ENCODE assay signal across 12 cellular contexts in the genomic region with DNA sequence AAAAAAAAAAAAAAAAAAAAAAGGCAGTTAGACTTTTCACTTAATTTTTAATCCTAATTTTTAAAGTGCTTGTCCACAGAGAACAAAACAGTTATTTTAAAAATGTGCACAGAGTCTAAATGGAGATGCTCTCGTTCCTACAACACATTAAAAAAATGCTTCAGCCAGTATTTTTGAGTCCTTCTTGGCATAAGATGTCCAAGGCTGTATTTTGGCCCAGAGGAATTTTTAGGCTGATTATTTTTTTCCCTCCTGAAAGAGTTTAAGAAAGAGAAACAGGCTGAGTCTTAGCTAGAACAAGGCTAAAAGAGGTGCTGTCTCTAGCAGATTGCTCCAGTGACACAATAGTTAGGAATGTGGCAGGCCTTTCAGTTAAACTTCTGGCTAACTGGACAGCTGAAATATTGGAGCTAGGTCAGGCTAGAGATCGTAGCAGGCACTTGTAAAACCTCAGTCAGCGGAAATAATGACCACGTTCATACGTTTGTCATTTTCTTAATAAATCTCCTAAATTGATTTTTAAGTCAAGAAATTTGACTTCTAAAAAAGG.
A peak's percentile ranks its signal among the peaks of the same experiment; 100 is the strongest.
DNase-seq lines count a peak whose midpoint lies in the region; ATAC-seq, FAIRE-seq and TF ChIP-seq lines count a peak whose summit lies in the region.
"Had no signal": no experiment of that assay in that cellular context is flagged by ENCODE, and none has a peak within 500 bp of the region (broad histone marks: within the 10 kb centered on the region; RNA-seq: fewer than 3 reads in every experiment).

No MANE protein-coding gene starts in this region.

- H3K27me3 ChIP-seq in MG63: no peaks in the 10 kb centered on the region
- H3K27me3 ChIP-seq: Peyer's patch, tibial nerve had no signal

- no peak for TF ChIP-seq CTCF in A549 (IDR thresholded peaks at IDR 0.05)
- TF ChIP-seq CTCF in epithelial cell of proximal tubule (conservative IDR thresholded peaks at IDR 0.05; ENCODE audit: low read depth, low read length): no peak

- POLR2A ChIA-PET in A549 (lab: Yijun Ruan, JAX): no interaction called here

- H3K36me3 ChIP-seq in MG63 (no peaks in the 10 kb centered on the region), mesodermal cell (ENCODE audit: control insufficient read depth, insufficient read depth, low read length) (no peaks in the 10 kb centered on the region)
- H3K36me3 ChIP-seq: Peyer's patch, tibial nerve had no signal

- no peak for TF ChIP-seq RAD21 in A549 (conservative IDR thresholded peaks at IDR 0.05 in 1 of 2, IDR thresholded peaks at IDR 0.05 in 1 of 2)

- H3K4me3 ChIP-seq in A549: no peak overlapping the region
- H3K4me3 ChIP-seq in MG63: no peak overlapping the region
- no peak overlapping the region for H3K4me3 ChIP-seq in epithelial cell of proximal tubule (ENCODE audit: low read depth, low read length)
- H3K4me3 ChIP-seq in mesodermal cell (ENCODE audit: extremely low read depth, insufficient read depth, low read length, poor library complexity, severe bottlenecking): no peak overlapping the region
- H3K4me3 ChIP-seq: Peyer's patch, tibial nerve had no signal

- H3K4me2 ChIP-seq in A549: peak overlapping the region; percentile 30; the same call in 2 of the 3 replicates

- CTCF ChIA-PET in A549 (lab: Yijun Ruan, JAX): interaction anchor here (0.6 to 1.2 kb wide), 2 partner anchors 14 to 923 kb away, joined by 3 read pairs; no protein-coding TSS in a partner anchor

- no peak overlapping the region for H3K27ac ChIP-seq in A549
- H3K27ac ChIP-seq in mesodermal cell (ENCODE audit: low read depth, low read length, severe bottlenecking): peak overlapping the region; percentile 97
- H3K27ac ChIP-seq: Peyer's patch had no signal

- H3K4me1 ChIP-seq in A549 (peaks cover 11% of the 10 kb centered on the region; the same call in 1 of the 3 replicates), mesodermal cell (ENCODE audit: control insufficient read depth, insufficient read depth, low read length, poor library complexity, severe bottlenecking) (peaks cover 23% of the 10 kb centered on the region)
- H3K4me1 ChIP-seq: Peyer's patch had no signal

- H3K9me3 ChIP-seq in A549: no peaks in the 10 kb centered on the region
- H3K9me3 ChIP-seq in MG63: no peaks in the 10 kb centered on the region
- no peaks in the 10 kb centered on the region for H3K9me3 ChIP-seq in mesodermal cell (ENCODE audit: control insufficient read depth, low read length)
- H3K9me3 ChIP-seq: Peyer's patch, tibial nerve had no signal

- ATAC-seq in A549 (peak in 1 of 2 experiments; percentile 85; a peak in 4 of 6 replicates), GM18870 (IDR thresholded peaks at IDR 0.05; ENCODE audit: unreplicated experiment) (no peak), GM18867 (IDR thresholded peaks at IDR 0.05; ENCODE audit: unreplicated experiment) (no peak), HG02642 (IDR thresholded peaks at IDR 0.05; ENCODE audit: poor library complexity, unreplicated experiment) (no peak)
- ATAC-seq: esophagus mucosa had no signal

- DNase-seq in A549 (ENCODE audit: low read depth in 1 of 2, low spot score in 1 of 2) (peak in 1 of 2 experiments; percentile 18), MG63 (peak; percentile 36), epithelial cell of proximal tubule (ENCODE audit: low read depth) (peak; percentile 45)
- no peak for DNase-seq in activated T-cell treated with anti-CD3 and anti-CD28 coated beads, Interleukin-2, amount 50 U/mL, for 1 hour
- DNase-seq: Peyer's patch had no signal

- WGBS in A549 (ENCODE audit: missing lambda C conversion rate): 50% methylated on average over 5 of the region's 5 CpGs
- WGBS in mesodermal cell (ENCODE audit: insufficient coverage in 2 of 2), 2 experiments: 15% methylated on average over 2 of the region's 5 CpGs; no CpG with 5 or more reads in 1 of the 2 experiments

- TF ChIP-seq POLR2A in A549 (IDR thresholded peaks at IDR 0.05; ENCODE audit: low read length): no peak

- FAIRE-seq in A549 (lab: Jason Lieb, UNC): peak; percentile 28
- FAIRE-seq: GM12892 had no signal

- TF ChIP-seq EP300 in A549 (IDR thresholded peaks at IDR 0.05): no peak

TF ChIP-seq in A549, 52 proteins besides CTCF, POLR2A, EP300 and RAD21:
- no peak for TF ChIP-seq ATOH8 (CRISPR knock-in tag; IDR thresholded peaks at IDR 0.05; ENCODE audit: low read depth)
- TF ChIP-seq HEYL (CRISPR knock-in tag; IDR thresholded peaks at IDR 0.05): no peak
- TF ChIP-seq CEBPB (IDR thresholded peaks at IDR 0.05): no peak
- TF ChIP-seq BHLHE40 (IDR thresholded peaks at IDR 0.05; ENCODE audit: low read depth, low read length): no peak
- no peak for TF ChIP-seq ZFP36 (IDR thresholded peaks at IDR 0.05; ENCODE audit: borderline replicate concordance, partially characterized antibody)
- no peak for TF ChIP-seq ELK1 (IDR thresholded peaks at IDR 0.05; ENCODE audit: low read depth, low read length)
- no peak for TF ChIP-seq KDM1A (IDR thresholded peaks at IDR 0.05; ENCODE audit: low read depth)
- TF ChIP-seq, protein P1, sequence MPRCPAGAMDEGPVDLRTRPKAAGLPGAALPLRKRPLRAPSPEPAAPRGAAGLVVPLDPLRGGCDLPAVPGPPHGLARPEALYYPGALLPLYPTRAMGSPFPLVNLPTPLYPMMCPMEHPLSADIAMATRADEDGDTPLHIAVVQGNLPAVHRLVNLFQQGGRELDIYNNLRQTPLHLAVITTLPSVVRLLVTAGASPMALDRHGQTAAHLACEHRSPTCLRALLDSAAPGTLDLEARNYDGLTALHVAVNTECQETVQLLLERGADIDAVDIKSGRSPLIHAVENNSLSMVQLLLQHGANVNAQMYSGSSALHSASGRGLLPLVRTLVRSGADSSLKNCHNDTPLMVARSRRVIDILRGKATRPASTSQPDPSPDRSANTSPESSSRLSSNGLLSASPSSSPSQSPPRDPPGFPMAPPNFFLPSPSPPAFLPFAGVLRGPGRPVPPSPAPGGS (IDR thresholded peaks at IDR 0.05): no peak
- TF ChIP-seq HDAC2 (IDR thresholded peaks at IDR 0.05): no peak
- TF ChIP-seq RNF2 (IDR thresholded peaks at IDR 0.05; ENCODE audit: borderline replicate concordance, low read depth): no peak
- no peak for TF ChIP-seq CHD2 (IDR thresholded peaks at IDR 0.05; ENCODE audit: low read length, partially characterized antibody)
- no peak for TF ChIP-seq NR3C1 (IDR thresholded peaks at IDR 0.05)
- TF ChIP-seq ZC3H11A (IDR thresholded peaks at IDR 0.05): no peak
- no peak for TF ChIP-seq KDM5A (IDR thresholded peaks at IDR 0.05)
- TF ChIP-seq E2F6 (IDR thresholded peaks at IDR 0.05; ENCODE audit: borderline replicate concordance, low read depth): no peak
- TF ChIP-seq, protein P2, sequence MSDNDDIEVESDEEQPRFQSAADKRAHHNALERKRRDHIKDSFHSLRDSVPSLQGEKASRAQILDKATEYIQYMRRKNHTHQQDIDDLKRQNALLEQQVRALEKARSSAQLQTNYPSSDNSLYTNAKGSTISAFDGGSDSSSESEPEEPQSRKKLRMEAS (IDR thresholded peaks at IDR 0.05): no peak
- TF ChIP-seq RCOR1 (IDR thresholded peaks at IDR 0.05; ENCODE audit: low read depth, low read length): no peak
- TF ChIP-seq HOXA7 (CRISPR knock-in tag; IDR thresholded peaks at IDR 0.05): no peak
- no peak for TF ChIP-seq PHF8 (IDR thresholded peaks at IDR 0.05; ENCODE audit: borderline replicate concordance, low read depth)
- no peak for TF ChIP-seq ZNF302 (CRISPR knock-in tag; IDR thresholded peaks at IDR 0.05)
